ENCODE assay signal across 17 cellular contexts in genomic region chr5:7377761-7378160, GRCh38. TPM values are rescaled to one million over a fixed set of nuclear protein-coding genes. Genes with fewer than 3 reads are reported as not detected.
"Had no signal": no experiment of that assay in that cellular context is flagged by ENCODE, and none has a peak within 500 bp of the region (broad histone marks: within the 10 kb centered on the region; RNA-seq: fewer than 3 reads in every experiment).

No MANE protein-coding gene starts in this region.

- H3K27me3 ChIP-seq: neutrophil, right lobe of liver, suprapubic skin, thyroid gland had no signal

- H3K4me3 ChIP-seq: heart left ventricle, mucosa of descending colon, psoas muscle, right lobe of liver, suprapubic skin, thyroid gland, uterus had no signal

- H3K27ac ChIP-seq: heart left ventricle, neutrophil, psoas muscle, right lobe of liver, suprapubic skin, thyroid gland, uterus had no signal

- H3K4me1 ChIP-seq: heart left ventricle, psoas muscle, right lobe of liver, suprapubic skin, thyroid gland, uterus had no signal

- DNase-seq: effector memory CD4-positive, alpha-beta T cell; heart left ventricle; hypothalamus; mammary epithelial cell; mucosa of descending colon; naive thymus-derived CD8-positive, alpha-beta T cell; psoas muscle; retina; right lobe of liver; stimulated activated CD4-positive, alpha-beta T cell treated with anti-CD3 and anti-CD28 coated beads, Interleukin-4, amount 100 ng/mL, for 1 hour; stimulated activated CD8-positive, alpha-beta memory T cell treated with anti-CD3 and anti-CD28 coated beads, Interleukin-4, amount 100 ng/mL, for 48 hours; stimulated activated naive CD8-positive, alpha-beta T cell treated with anti-CD3 and anti-CD28 coated beads, Interleukin-15, Interleukin-2, amounts not matched to agents 100 U/mL and 50 U/mL, for 24 hours; thyroid gland; uterus had no signal

- H3K9me3 ChIP-seq: heart left ventricle, mucosa of descending colon, neutrophil, psoas muscle, right lobe of liver, suprapubic skin, thyroid gland, uterus had no signal

- H3K36me3 ChIP-seq: heart left ventricle, neutrophil, right lobe of liver, suprapubic skin, thyroid gland, uterus had no signal

RNA-seq across cellular contexts. Expression of gene ADCY2, which starts 18.2 kb away (rescaled TPM):
- total RNA-seq: glomerular endothelial cell; mammary epithelial cell; naive thymus-derived CD8-positive, alpha-beta T cell had no signal
